ENCODE assay signal across 12 cellular contexts in genomic region chr19:6654347-6655310, GRCh38. TPM values are rescaled to one million over a fixed set of nuclear protein-coding genes. Genes with fewer than 3 reads are reported as not detected.
A peak's percentile ranks its signal among the peaks of the same experiment; 100 is the strongest.
DNase-seq lines count a peak whose midpoint lies in the region; ATAC-seq and TF ChIP-seq lines count a peak whose summit lies in the region.
"Had no signal": no experiment of that assay in that cellular context is flagged by ENCODE, and none has a peak within 500 bp of the region (broad histone marks: within the 10 kb centered on the region; RNA-seq: fewer than 3 reads in every experiment).

No MANE protein-coding gene starts in this region.

- H3K36me3 ChIP-seq in CD4-positive, CD25-positive, alpha-beta regulatory T cell (ENCODE audit: control insufficient read depth, insufficient read depth, low read length) = no peaks in the 10 kb centered on the region
- H3K36me3 ChIP-seq: BE2C had no signal

- peak overlapping the region; percentile 90 to 98 (median 96) for H3K27ac Mint-ChIP-seq in CD4-positive, CD25-positive, alpha-beta regulatory T cell
- peak overlapping the region; percentile 97 to 100 for H3K27ac Mint-ChIP-seq in natural killer cell
- H3K27ac Mint-ChIP-seq: brain had no signal

- H3K4me3 Mint-ChIP-seq in CD4-positive, CD25-positive, alpha-beta regulatory T cell = peak overlapping the region; percentile 45 to 94 (median 88)
- H3K4me3 Mint-ChIP-seq in natural killer cell = peak overlapping the region; percentile 95
- H3K4me3 Mint-ChIP-seq: brain had no signal

- peaks cover 3% of the 10 kb centered on the region for H3K36me3 Mint-ChIP-seq in CD4-positive, CD25-positive, alpha-beta regulatory T cell
- H3K36me3 Mint-ChIP-seq in natural killer cell = no peaks in the 10 kb centered on the region
- H3K36me3 Mint-ChIP-seq: brain had no signal

- in situ Hi-C loops in KBM-7 (cut with MboI; ENCODE audit: low pct_unique_long_range_greater_than_20kb, low sequenced_read_pairs) = no loop called here

- no peaks in the 10 kb centered on the region for H3K9me3 Mint-ChIP-seq in CD4-positive, CD25-positive, alpha-beta regulatory T cell
- no peaks in the 10 kb centered on the region for H3K9me3 Mint-ChIP-seq in natural killer cell

- H3K9me3 ChIP-seq in CD4-positive, CD25-positive, alpha-beta regulatory T cell (ENCODE audit: control insufficient read depth in 2 of 2, low read length in 2 of 2) = no peaks in the 10 kb centered on the region
- H3K9me3 ChIP-seq: BE2C had no signal

- peak in 2 of 3 donors; percentile 19 to 90 for DNase-seq in CD4-positive, CD25-positive, alpha-beta regulatory T cell
- peak; percentile 54 for DNase-seq in KBM-7
- DNase-seq in activated CD8-positive, alpha-beta memory T cell treated with anti-CD3 and anti-CD28 coated beads, Interleukin-2, amount 50 U/mL, for 48 hours = peak; percentile 81
- DNase-seq in natural killer cell = peak; percentile 53
- no peak for DNase-seq in mesenteric fat pad (ENCODE audit: low spot score)
- DNase-seq in AG08395 (ENCODE audit: low spot score) = no peak
- DNase-seq: BE2C, left colon had no signal

- H3K27me3 ChIP-seq in CD4-positive, CD25-positive, alpha-beta regulatory T cell (ENCODE audit: control insufficient read depth, insufficient read depth, low read length) = no peaks in the 10 kb centered on the region

- intact Hi-C loops in natural killer cell (cut with micrococcal nuclease) = loop anchor here (1.0 to 2.0 kb wide), 2 partner anchors 15 to 16 kb away; partner anchors contain the start of gene TNFSF14

- H3K4me3 ChIP-seq in CD4-positive, CD25-positive, alpha-beta regulatory T cell (ENCODE audit: low read depth, low read length) = peak overlapping the region; percentile 78

- peak overlapping the region; percentile 74 for H3K27ac ChIP-seq in CD4-positive, CD25-positive, alpha-beta regulatory T cell (ENCODE audit: insufficient read depth, low read length, poor library complexity, severe bottlenecking)

- no peaks in the 10 kb centered on the region for H3K27me3 Mint-ChIP-seq in CD4-positive, CD25-positive, alpha-beta regulatory T cell
- no peaks in the 10 kb centered on the region for H3K27me3 Mint-ChIP-seq in natural killer cell (ENCODE audit: low read depth in 2 of 2)

- peaks cover 26% of the 10 kb centered on the region for H3K4me1 ChIP-seq in CD4-positive, CD25-positive, alpha-beta regulatory T cell (ENCODE audit: control insufficient read depth, insufficient read depth, low read length, poor library complexity, severe bottlenecking)
- H3K4me1 ChIP-seq: BE2C had no signal

- TF ChIP-seq CTCF in natural killer cell (IDR thresholded peaks at IDR 0.05) = no peak

- ATAC-seq in CD4-positive, CD25-positive, alpha-beta regulatory T cell (ENCODE audit: low read depth in 2 of 2) = peak; percentile 60 to 71
- ATAC-seq in natural killer cell (peak; percentile 75 to 84 (median 79)), HG02623 (IDR thresholded peaks at IDR 0.05; ENCODE audit: unreplicated experiment) (no peak), HG03159 (IDR thresholded peaks at IDR 0.05; ENCODE audit: unreplicated experiment) (no peak)
- ATAC-seq: left colon had no signal

- peaks cover 0 to 37% (median 21%) of the 10 kb centered on the region in 4 donors for H3K4me1 Mint-ChIP-seq in CD4-positive, CD25-positive, alpha-beta regulatory T cell
- peaks cover 47% of the 10 kb centered on the region in 2 donors for H3K4me1 Mint-ChIP-seq in natural killer cell
- H3K4me1 Mint-ChIP-seq: brain had no signal

RNA-seq across cellular contexts. Expression of gene TNFSF14, which starts 15.3 kb away (rescaled TPM):
- 8.4 TPM for total RNA-seq in CD4-positive, CD25-positive, alpha-beta regulatory T cell
- 1 to 10 TPM; 2.6 to 8.9 (median 5.4) TPM for polyA plus RNA-seq in CD4-positive, CD25-positive, alpha-beta regulatory T cell
- total RNA-seq in natural killer cell (10 to 100 TPM; 10.8 to 20.0 (median 11.8) TPM), mesenteric fat pad (4.5 TPM)
- total RNA-seq: fibroblast of lung had no signal
- polyA plus RNA-seq: fibroblast of lung had no signal

Comparison
In these comparisons a context has a peak if more than half of its experiments do, and no peak if none do; other contexts are left out.
1. ATAC-seq: peak in CD4-positive, CD25-positive, alpha-beta regulatory T cell (2 of 2) and natural killer cell (3 of 3); none in HG02623 (single experiment) and HG03159 (single experiment).
2. DNase-seq: peak in CD4-positive, CD25-positive, alpha-beta regulatory T cell (2 of 3), KBM-7 (single experiment), activated CD8-positive, alpha-beta memory T cell treated with anti-CD3 and anti-CD28 coated beads, Interleukin-2, amount 50 U/mL, for 48 hours (single experiment) and natural killer cell (single experiment); none in mesenteric fat pad (single experiment) and AG08395 (single experiment).